In genomic region chr3:176970770-176971169, GRCh38 we compare ENCODE assay signal across 7 cellular contexts.
"Had no signal": no experiment of that assay in that cellular context is flagged by ENCODE, and none has a peak within 500 bp of the region (broad histone marks: within the 10 kb centered on the region; RNA-seq: fewer than 3 reads in every experiment).

No MANE protein-coding gene starts in this region.

- H3K27ac ChIP-seq: HL-60, KMS-11 had no signal

- DNase-seq: IMR-90, KBM-7, KG1 had no signal

- FAIRE-seq: HepG2, HTR-8/SVneo had no signal

- H3K9ac ChIP-seq: KMS-11 had no signal

- H3K4me2 ChIP-seq: KMS-11 had no signal

- ATAC-seq: HepG2 had no signal
